8 cellular contexts compared by ENCODE assay signal in genomic region chr13:33678906-33679657, GRCh38.
DNase-seq lines count a peak whose midpoint lies in the region; ATAC-seq, FAIRE-seq and TF ChIP-seq lines count a peak whose summit lies in the region.

No MANE protein-coding gene starts in this region.

- no peaks in the 10 kb centered on the region for H3K36me3 Mint-ChIP-seq in astrocyte (ENCODE audit: low read depth, unreplicated experiment)

- in situ Hi-C loops in SK-MEL-5 (cut with HindIII; ENCODE audit: low pct_unique_long_range_greater_than_20kb, low sequenced_read_pairs): no loop called here
- in situ Hi-C loops in G401 (cut with HindIII; ENCODE audit: low sequenced_read_pairs): no loop called here

- no peak overlapping the region for H3K27ac ChIP-seq in astrocyte (ENCODE audit: low read depth, low read length)

- no peak overlapping the region for H3K4me3 ChIP-seq in astrocyte (ENCODE audit: insufficient read depth, low read depth, low read length)

- no peak for FAIRE-seq in astrocyte (lab: Jason Lieb, UNC)

- no peaks in the 10 kb centered on the region for H3K9me3 Mint-ChIP-seq in astrocyte (ENCODE audit: unreplicated experiment)

- ATAC-seq in HG03095 (IDR thresholded peaks at IDR 0.05; ENCODE audit: unreplicated experiment) (peak; percentile 94), left lobe of liver (peak; percentile 86)

- H3K36me3 ChIP-seq in astrocyte (ENCODE audit: insufficient read depth, low read length): no peaks in the 10 kb centered on the region

- no peaks in the 10 kb centered on the region for H3K27me3 Mint-ChIP-seq in astrocyte (ENCODE audit: low read depth, unreplicated experiment)

- no peaks in the 10 kb centered on the region for H3K79me2 ChIP-seq in astrocyte (ENCODE audit: insufficient read depth, low read length)

- peaks cover 3% of the 10 kb centered on the region for H3K4me1 ChIP-seq in astrocyte (ENCODE audit: insufficient read depth, low read length)

- peak overlapping the region; percentile 41 for H3K27ac Mint-ChIP-seq in astrocyte (ENCODE audit: unreplicated experiment)

- no peak overlapping the region for H2AFZ ChIP-seq in astrocyte (ENCODE audit: low read depth, low read length)

- peaks cover 9% of the 10 kb centered on the region for H3K4me1 Mint-ChIP-seq in astrocyte (ENCODE audit: low read depth, unreplicated experiment)

- H4K20me1 ChIP-seq in astrocyte (ENCODE audit: insufficient read depth, low read length): no peaks in the 10 kb centered on the region

- DNase-seq in NK-92 treated with Interleukin-12 subunit alpha and Interleukin-12 subunit beta, amount 100 ng/mL, for 24 hours (lab: John Stamatoyannopoulos, UW): peak; percentile 73
- no peak for DNase-seq in NK-92 (lab: John Stamatoyannopoulos, UW; ENCODE audit: unreplicated experiment)
- DNase-seq in SK-MEL-5 (ENCODE audit: low read depth, low spot score): peak; percentile 97
- peak; percentile 83 for DNase-seq in astrocyte (ENCODE audit: low read depth)
- peak; percentile 93 for DNase-seq in left lobe of liver (ENCODE audit: low spot score)
- DNase-seq in stimulated activated CD4-positive, alpha-beta T cell treated with anti-CD3 and anti-CD28 coated beads, TNF-alpha, amount 100 ng/mL, for 48 hours (ENCODE audit: low read depth in 3 of 3): peak; percentile 61 to 74 (median 62)
- no peak for DNase-seq in G401 (ENCODE audit: low spot score)

- no peak overlapping the region for H3K4me3 Mint-ChIP-seq in astrocyte (ENCODE audit: unreplicated experiment)

- H3K4me2 ChIP-seq in astrocyte (ENCODE audit: low read length): peak overlapping the region; percentile 34

- no peak for TF ChIP-seq CTCF in astrocyte (IDR thresholded peaks at IDR 0.05; ENCODE audit: insufficient read depth, low read depth, low read length)

- H3K27me3 ChIP-seq in astrocyte (ENCODE audit: insufficient read depth, low read length): peaks cover 3% of the 10 kb centered on the region

- H3K9ac ChIP-seq in astrocyte (ENCODE audit: low read length): no peak overlapping the region

- no peaks in the 10 kb centered on the region for H3K9me3 ChIP-seq in astrocyte (ENCODE audit: insufficient read depth, low read depth, low read length)

Comparison
In these comparisons a context has a peak if more than half of its experiments do, and no peak if none do; other contexts are left out.
1. DNase-seq: peak in NK-92 treated with Interleukin-12 subunit alpha and Interleukin-12 subunit beta, amount 100 ng/mL, for 24 hours (single experiment), SK-MEL-5 (single experiment), astrocyte (single experiment), left lobe of liver (single experiment) and stimulated activated CD4-positive, alpha-beta T cell treated with anti-CD3 and anti-CD28 coated beads, TNF-alpha, amount 100 ng/mL, for 48 hours (3 of 3); none in NK-92 (single experiment) and G401 (single experiment).